8 cellular contexts compared by ENCODE assay signal in genomic region chr9:100352727-100353505, GRCh38.
A peak's percentile ranks its signal among the peaks of the same experiment; 100 is the strongest.
DNase-seq lines count a peak whose midpoint lies in the region; FAIRE-seq and TF ChIP-seq lines count a peak whose summit lies in the region.

TSS of gene TEX10 (minus strand) at chr9:100352942. CDS start at chr9:100349363, 3,579 bp downstream.

- FAIRE-seq in H54 (lab: Jason Lieb, UNC) = peak; percentile 86

- H3K4me1 Mint-ChIP-seq in nephron progenitor cell = peaks cover 50% of the 10 kb centered on the region
- H3K4me1 Mint-ChIP-seq in stimulated activated naive CD8-positive, alpha-beta T cell treated with anti-CD3 and anti-CD28 coated beads, Interleukin-15, Interleukin-2, amounts not matched to agents 100 ng/mL and 50 ng/mL, for 24 hours (ENCODE audit: low read depth) = peaks cover 51% of the 10 kb centered on the region

- peaks cover 38% of the 10 kb centered on the region for H3K9me3 Mint-ChIP-seq in nephron progenitor cell
- H3K9me3 Mint-ChIP-seq in stimulated activated naive CD8-positive, alpha-beta T cell treated with anti-CD3 and anti-CD28 coated beads, Interleukin-15, Interleukin-2, amounts not matched to agents 100 ng/mL and 50 ng/mL, for 24 hours = peaks cover 5% of the 10 kb centered on the region

- H3K4me3 Mint-ChIP-seq in nephron progenitor cell = peak within 1 kb of the TSS; percentile 94
- H3K4me3 Mint-ChIP-seq in stimulated activated naive CD8-positive, alpha-beta T cell treated with anti-CD3 and anti-CD28 coated beads, Interleukin-15, Interleukin-2, amounts not matched to agents 100 ng/mL and 50 ng/mL, for 24 hours = peak within 1 kb of the TSS; percentile 95

- DNase-seq in EL = peak; percentile 88
- DNase-seq in H54 (ENCODE audit: insufficient read length, low spot score) = peak; percentile 86
- peak; percentile 86 for DNase-seq in LoVo (ENCODE audit: low spot score)
- peak; percentile 80 to 90 for DNase-seq in SHP77 (lab: John Stamatoyannopoulos, UW)
- DNase-seq in activated effector memory CD4-positive, alpha-beta T cell treated with Interleukin-2 at 50 U/mL for 16 hours = peak; percentile 83
- DNase-seq in fibroblast of the conjunctiva (ENCODE audit: low read depth) = peak; percentile 67
- DNase-seq in nephron progenitor cell = peak; percentile 94

- H3K36me3 Mint-ChIP-seq in nephron progenitor cell (ENCODE audit: low read depth) = peaks cover 64% of the 10 kb centered on the region
- H3K36me3 Mint-ChIP-seq in stimulated activated naive CD8-positive, alpha-beta T cell treated with anti-CD3 and anti-CD28 coated beads, Interleukin-15, Interleukin-2, amounts not matched to agents 100 ng/mL and 50 ng/mL, for 24 hours (ENCODE audit: low read depth) = peaks cover 24% of the 10 kb centered on the region

- peak within 1 kb of the TSS; percentile 92 for H3K27ac Mint-ChIP-seq in nephron progenitor cell
- H3K27ac Mint-ChIP-seq in stimulated activated naive CD8-positive, alpha-beta T cell treated with anti-CD3 and anti-CD28 coated beads, Interleukin-15, Interleukin-2, amounts not matched to agents 100 ng/mL and 50 ng/mL, for 24 hours = peak within 1 kb of the TSS; percentile 93

- TF ChIP-seq CTCF in nephron progenitor cell (IDR thresholded peaks at IDR 0.05) = no peak

- peaks cover 3% of the 10 kb centered on the region for H3K27me3 Mint-ChIP-seq in nephron progenitor cell (ENCODE audit: low read depth, poor library complexity)
- H3K27me3 Mint-ChIP-seq in stimulated activated naive CD8-positive, alpha-beta T cell treated with anti-CD3 and anti-CD28 coated beads, Interleukin-15, Interleukin-2, amounts not matched to agents 100 ng/mL and 50 ng/mL, for 24 hours = no peaks in the 10 kb centered on the region

- TF ChIP-seq POLR2A in H54 (IDR thresholded peaks at IDR 0.05; ENCODE audit: low read depth, low read length) = peak; percentile 75

Comparison
In these comparisons a context has a peak if more than half of its experiments do, and no peak if none do; other contexts are left out.
1. Peak in every context shown above with its lines: DNase-seq.